In genomic region chr7:149497467-149498261, GRCh38 we compare ENCODE assay signal across 1 cellular context.
TF ChIP-seq lines count a peak whose summit lies in the region.

ZNF746 (minus strand) TSS chr7:149497809; CDS start chr7:149497536, 273 bp downstream.

TF ChIP-seq in GM12878, 131 proteins besides CTCF, POLR2A, EP300 and RAD21 (continued from another document and continues in another):
- TF ChIP-seq, protein P1, sequence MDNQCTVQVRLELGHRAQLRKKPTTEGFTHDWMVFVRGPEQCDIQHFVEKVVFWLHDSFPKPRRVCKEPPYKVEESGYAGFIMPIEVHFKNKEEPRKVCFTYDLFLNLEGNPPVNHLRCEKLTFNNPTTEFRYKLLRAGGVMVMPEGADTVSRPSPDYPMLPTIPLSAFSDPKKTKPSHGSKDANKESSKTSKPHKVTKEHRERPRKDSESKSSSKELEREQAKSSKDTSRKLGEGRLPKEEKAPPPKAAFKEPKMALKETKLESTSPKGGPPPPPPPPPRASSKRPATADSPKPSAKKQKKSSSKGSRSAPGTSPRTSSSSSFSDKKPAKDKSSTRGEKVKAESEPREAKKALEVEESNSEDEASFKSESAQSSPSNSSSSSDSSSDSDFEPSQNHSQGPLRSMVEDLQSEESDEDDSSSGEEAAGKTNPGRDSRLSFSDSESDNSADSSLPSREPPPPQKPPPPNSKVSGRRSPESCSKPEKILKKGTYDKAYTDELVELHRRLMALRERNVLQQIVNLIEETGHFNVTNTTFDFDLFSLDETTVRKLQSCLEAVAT (IDR thresholded peaks at IDR 0.05), result no peak
- TF ChIP-seq, protein P2, sequence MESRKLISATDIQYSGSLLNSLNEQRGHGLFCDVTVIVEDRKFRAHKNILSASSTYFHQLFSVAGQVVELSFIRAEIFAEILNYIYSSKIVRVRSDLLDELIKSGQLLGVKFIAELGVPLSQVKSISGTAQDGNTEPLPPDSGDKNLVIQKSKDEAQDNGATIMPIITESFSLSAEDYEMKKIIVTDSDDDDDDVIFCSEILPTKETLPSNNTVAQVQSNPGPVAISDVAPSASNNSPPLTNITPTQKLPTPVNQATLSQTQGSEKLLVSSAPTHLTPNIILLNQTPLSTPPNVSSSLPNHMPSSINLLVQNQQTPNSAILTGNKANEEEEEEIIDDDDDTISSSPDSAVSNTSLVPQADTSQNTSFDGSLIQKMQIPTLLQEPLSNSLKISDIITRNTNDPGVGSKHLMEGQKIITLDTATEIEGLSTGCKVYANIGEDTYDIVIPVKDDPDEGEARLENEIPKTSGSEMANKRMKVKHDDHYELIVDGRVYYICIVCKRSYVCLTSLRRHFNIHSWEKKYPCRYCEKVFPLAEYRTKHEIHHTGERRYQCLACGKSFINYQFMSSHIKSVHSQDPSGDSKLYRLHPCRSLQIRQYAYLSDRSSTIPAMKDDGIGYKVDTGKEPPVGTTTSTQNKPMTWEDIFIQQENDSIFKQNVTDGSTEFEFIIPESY (IDR thresholded peaks at IDR 0.05), result no peak
- peak; percentile 88 for TF ChIP-seq NR2C1 (IDR thresholded peaks at IDR 0.05)
- peak; percentile 37; the same call in 1 of the 2 replicates for TF ChIP-seq CREM (IDR thresholded peaks at IDR 0.05; ENCODE audit: low read depth)
- no peak for TF ChIP-seq SP1 (IDR thresholded peaks at IDR 0.05; ENCODE audit: low read depth, low read length)
- TF ChIP-seq NFIC (IDR thresholded peaks at IDR 0.05; ENCODE audit: low read depth, low read length), result no peak
- TF ChIP-seq NFXL1 (IDR thresholded peaks at IDR 0.05; ENCODE audit: borderline replicate concordance), result no peak
- peak; percentile 82 for TF ChIP-seq GATAD2B (conservative IDR thresholded peaks at IDR 0.05; ENCODE audit: low read depth)
- no peak for TF ChIP-seq KLF5 (IDR thresholded peaks at IDR 0.05; ENCODE audit: partially characterized antibody)
- no peak for TF ChIP-seq ZNF274 (IDR thresholded peaks at IDR 0.05; ENCODE audit: insufficient read depth, insufficient read length)
- TF ChIP-seq, protein P3, sequence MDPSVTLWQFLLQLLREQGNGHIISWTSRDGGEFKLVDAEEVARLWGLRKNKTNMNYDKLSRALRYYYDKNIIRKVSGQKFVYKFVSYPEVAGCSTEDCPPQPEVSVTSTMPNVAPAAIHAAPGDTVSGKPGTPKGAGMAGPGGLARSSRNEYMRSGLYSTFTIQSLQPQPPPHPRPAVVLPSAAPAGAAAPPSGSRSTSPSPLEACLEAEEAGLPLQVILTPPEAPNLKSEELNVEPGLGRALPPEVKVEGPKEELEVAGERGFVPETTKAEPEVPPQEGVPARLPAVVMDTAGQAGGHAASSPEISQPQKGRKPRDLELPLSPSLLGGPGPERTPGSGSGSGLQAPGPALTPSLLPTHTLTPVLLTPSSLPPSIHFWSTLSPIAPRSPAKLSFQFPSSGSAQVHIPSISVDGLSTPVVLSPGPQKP (IDR thresholded peaks at IDR 0.05; ENCODE audit: low read depth, low read length), result no peak
- no peak for TF ChIP-seq E4F1 (IDR thresholded peaks at IDR 0.05; ENCODE audit: borderline replicate concordance, partially characterized antibody)
- no peak for TF ChIP-seq IRF4 (IDR thresholded peaks at IDR 0.05; ENCODE audit: low read depth, low read length)
- TF ChIP-seq MTA2 (IDR thresholded peaks at IDR 0.05; ENCODE audit: low read depth), result no peak
- TF ChIP-seq SMAD5 (IDR thresholded peaks at IDR 0.05; ENCODE audit: low read depth), result no peak
- TF ChIP-seq ZBTB4 (CRISPR knock-in tag; IDR thresholded peaks at IDR 0.05), result no peak
- TF ChIP-seq, protein P4, sequence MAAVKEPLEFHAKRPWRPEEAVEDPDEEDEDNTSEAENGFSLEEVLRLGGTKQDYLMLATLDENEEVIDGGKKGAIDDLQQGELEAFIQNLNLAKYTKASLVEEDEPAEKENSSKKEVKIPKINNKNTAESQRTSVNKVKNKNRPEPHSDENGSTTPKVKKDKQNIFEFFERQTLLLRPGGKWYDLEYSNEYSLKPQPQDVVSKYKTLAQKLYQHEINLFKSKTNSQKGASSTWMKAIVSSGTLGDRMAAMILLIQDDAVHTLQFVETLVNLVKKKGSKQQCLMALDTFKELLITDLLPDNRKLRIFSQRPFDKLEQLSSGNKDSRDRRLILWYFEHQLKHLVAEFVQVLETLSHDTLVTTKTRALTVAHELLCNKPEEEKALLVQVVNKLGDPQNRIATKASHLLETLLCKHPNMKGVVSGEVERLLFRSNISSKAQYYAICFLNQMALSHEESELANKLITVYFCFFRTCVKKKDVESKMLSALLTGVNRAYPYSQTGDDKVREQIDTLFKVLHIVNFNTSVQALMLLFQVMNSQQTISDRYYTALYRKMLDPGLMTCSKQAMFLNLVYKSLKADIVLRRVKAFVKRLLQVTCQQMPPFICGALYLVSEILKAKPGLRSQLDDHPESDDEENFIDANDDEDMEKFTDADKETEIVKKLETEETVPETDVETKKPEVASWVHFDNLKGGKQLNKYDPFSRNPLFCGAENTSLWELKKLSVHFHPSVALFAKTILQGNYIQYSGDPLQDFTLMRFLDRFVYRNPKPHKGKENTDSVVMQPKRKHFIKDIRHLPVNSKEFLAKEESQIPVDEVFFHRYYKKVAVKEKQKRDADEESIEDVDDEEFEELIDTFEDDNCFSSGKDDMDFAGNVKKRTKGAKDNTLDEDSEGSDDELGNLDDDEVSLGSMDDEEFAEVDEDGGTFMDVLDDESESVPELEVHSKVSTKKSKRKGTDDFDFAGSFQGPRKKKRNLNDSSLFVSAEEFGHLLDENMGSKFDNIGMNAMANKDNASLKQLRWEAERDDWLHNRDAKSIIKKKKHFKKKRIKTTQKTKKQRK (IDR thresholded peaks at IDR 0.05; ENCODE audit: low read depth, low read length), result no peak
- TF ChIP-seq BACH1 (IDR thresholded peaks at IDR 0.05; ENCODE audit: borderline replicate concordance), result no peak; the same call in 1 of the 2 replicates
- TF ChIP-seq ZNF687 (IDR thresholded peaks at IDR 0.05), result peak; percentile 59; the same call in 1 of the 2 replicates
- no peak for TF ChIP-seq ZNF622 (IDR thresholded peaks at IDR 0.05)
- TF ChIP-seq, protein P5, sequence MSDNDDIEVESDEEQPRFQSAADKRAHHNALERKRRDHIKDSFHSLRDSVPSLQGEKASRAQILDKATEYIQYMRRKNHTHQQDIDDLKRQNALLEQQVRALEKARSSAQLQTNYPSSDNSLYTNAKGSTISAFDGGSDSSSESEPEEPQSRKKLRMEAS (IDR thresholded peaks at IDR 0.05; ENCODE audit: low read depth, low read length), result 0 out of 2 replicates have a peak, but pooled peaks have one; percentile 35
- no peak for TF ChIP-seq EGR1 (IDR thresholded peaks at IDR 0.05; ENCODE audit: borderline replicate concordance in 1 of 2, low read depth in 2 of 2, low read length in 2 of 2)
- TF ChIP-seq PAX8 (IDR thresholded peaks at IDR 0.05), result no peak
- no peak for TF ChIP-seq MTA3 (IDR thresholded peaks at IDR 0.05; ENCODE audit: borderline replicate concordance, low read length)
- no peak; the same call in 1 of the 2 replicates for TF ChIP-seq MXI1 (IDR thresholded peaks at IDR 0.05; ENCODE audit: low read depth, low read length)
- no peak for TF ChIP-seq RFX5 (IDR thresholded peaks at IDR 0.05; ENCODE audit: low read depth, low read length)
- TF ChIP-seq, protein P6, sequence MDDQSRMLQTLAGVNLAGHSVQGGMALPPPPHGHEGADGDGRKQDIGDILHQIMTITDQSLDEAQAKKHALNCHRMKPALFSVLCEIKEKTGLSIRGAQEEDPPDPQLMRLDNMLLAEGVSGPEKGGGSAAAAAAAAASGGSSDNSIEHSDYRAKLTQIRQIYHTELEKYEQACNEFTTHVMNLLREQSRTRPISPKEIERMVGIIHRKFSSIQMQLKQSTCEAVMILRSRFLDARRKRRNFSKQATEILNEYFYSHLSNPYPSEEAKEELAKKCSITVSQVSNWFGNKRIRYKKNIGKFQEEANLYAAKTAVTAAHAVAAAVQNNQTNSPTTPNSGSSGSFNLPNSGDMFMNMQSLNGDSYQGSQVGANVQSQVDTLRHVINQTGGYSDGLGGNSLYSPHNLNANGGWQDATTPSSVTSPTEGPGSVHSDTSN (IDR thresholded peaks at IDR 0.05; ENCODE audit: insufficient replicate concordance, low read depth, low read length), result no peak
- TF ChIP-seq MYB (IDR thresholded peaks at IDR 0.05; ENCODE audit: borderline replicate concordance, low read depth, low read length), result no peak
- no peak for TF ChIP-seq HDGF (IDR thresholded peaks at IDR 0.05)
- TF ChIP-seq, protein P7, sequence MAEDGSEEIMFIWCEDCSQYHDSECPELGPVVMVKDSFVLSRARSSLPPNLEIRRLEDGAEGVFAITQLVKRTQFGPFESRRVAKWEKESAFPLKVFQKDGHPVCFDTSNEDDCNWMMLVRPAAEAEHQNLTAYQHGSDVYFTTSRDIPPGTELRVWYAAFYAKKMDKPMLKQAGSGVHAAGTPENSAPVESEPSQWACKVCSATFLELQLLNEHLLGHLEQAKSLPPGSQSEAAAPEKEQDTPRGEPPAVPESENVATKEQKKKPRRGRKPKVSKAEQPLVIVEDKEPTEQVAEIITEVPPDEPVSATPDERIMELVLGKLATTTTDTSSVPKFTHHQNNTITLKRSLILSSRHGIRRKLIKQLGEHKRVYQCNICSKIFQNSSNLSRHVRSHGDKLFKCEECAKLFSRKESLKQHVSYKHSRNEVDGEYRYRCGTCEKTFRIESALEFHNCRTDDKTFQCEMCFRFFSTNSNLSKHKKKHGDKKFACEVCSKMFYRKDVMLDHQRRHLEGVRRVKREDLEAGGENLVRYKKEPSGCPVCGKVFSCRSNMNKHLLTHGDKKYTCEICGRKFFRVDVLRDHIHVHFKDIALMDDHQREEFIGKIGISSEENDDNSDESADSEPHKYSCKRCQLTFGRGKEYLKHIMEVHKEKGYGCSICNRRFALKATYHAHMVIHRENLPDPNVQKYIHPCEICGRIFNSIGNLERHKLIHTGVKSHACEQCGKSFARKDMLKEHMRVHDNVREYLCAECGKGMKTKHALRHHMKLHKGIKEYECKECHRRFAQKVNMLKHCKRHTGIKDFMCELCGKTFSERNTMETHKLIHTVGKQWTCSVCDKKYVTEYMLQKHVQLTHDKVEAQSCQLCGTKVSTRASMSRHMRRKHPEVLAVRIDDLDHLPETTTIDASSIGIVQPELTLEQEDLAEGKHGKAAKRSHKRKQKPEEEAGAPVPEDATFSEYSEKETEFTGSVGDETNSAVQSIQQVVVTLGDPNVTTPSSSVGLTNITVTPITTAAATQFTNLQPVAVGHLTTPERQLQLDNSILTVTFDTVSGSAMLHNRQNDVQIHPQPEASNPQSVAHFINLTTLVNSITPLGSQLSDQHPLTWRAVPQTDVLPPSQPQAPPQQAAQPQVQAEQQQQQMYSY (CRISPR knock-in tag; IDR thresholded peaks at IDR 0.05), result no peak
- TF ChIP-seq TCF7 (IDR thresholded peaks at IDR 0.05; ENCODE audit: borderline replicate concordance), result no peak
- peak; percentile 59; the same call in 1 of the 2 replicates for TF ChIP-seq CBX5 (IDR thresholded peaks at IDR 0.05; ENCODE audit: low read depth)
